Comparison of ENCODE assay signal across 1 cellular context in the genomic region with DNA sequence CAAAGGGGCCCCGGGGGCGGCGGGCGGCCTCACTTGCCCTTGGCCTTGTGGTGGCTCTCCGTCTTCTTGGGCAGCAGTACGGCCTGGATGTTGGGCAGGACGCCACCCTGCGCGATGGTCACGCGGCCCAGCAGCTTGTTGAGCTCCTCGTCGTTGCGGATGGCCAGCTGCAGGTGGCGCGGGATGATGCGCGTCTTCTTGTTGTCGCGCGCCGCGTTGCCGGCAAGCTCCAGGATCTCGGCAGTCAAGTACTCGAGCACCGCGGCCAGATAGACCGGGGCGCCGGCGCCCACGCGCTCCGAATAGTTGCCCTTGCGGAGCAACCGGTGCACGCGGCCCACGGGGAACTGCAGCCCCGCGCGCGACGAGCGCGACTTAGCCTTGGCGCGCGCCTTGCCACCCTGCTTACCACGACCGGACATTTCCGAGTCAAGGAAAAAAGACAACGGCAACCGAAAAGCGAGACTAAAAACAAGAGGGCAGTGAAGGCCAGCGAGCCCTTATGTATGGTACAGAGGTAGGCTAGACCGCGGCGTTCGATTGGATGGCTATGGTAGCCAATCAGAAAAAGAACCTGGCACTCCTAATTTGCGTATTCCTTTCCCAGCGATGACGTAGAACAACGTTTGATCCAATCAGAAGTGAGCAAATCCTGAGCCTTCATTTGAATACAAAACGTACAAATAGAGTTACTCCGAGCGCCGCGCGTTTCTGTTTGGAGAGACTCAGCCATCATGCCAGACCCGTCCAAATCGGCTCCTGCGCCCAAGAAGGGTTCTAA.
TF ChIP-seq lines count a peak whose summit lies in the region.

No MANE protein-coding gene starts in this region.

TF ChIP-seq in SK-N-SH, 30 proteins besides CTCF, POLR2A, EP300 and RAD21:
- no peak for TF ChIP-seq FOSL2 (IDR thresholded peaks at IDR 0.05; ENCODE audit: borderline replicate concordance, low read depth)
- TF ChIP-seq TAF1 (IDR thresholded peaks at IDR 0.05; ENCODE audit: borderline replicate concordance, low read depth, low read length) = peak; percentile 82
- no peak for TF ChIP-seq ELF1 (IDR thresholded peaks at IDR 0.05)
- TF ChIP-seq SIN3A (IDR thresholded peaks at IDR 0.05; ENCODE audit: borderline replicate concordance, low read depth, low read length) = no peak; the same call in 1 of the 2 replicates
- peak; percentile 82 for TF ChIP-seq CHD2 (IDR thresholded peaks at IDR 0.05; ENCODE audit: low read length, partially characterized antibody)
- 0 out of 2 replicates have a peak, but pooled peaks have one; percentile 12 for TF ChIP-seq RCOR1 (IDR thresholded peaks at IDR 0.05; ENCODE audit: low read length)
- TF ChIP-seq MAX (IDR thresholded peaks at IDR 0.05; ENCODE audit: low read depth) = peak; percentile 82
- no peak for TF ChIP-seq MEF2A (IDR thresholded peaks at IDR 0.05; ENCODE audit: borderline replicate concordance, low read depth)
- TF ChIP-seq TCF12 (IDR thresholded peaks at IDR 0.05) = no peak; the same call in 1 of the 2 replicates
- TF ChIP-seq POLR2AphosphoS5 (IDR thresholded peaks at IDR 0.05; ENCODE audit: low read depth, low read length) = peak; percentile 99
- TF ChIP-seq EZH2phosphoT487 (IDR thresholded peaks at IDR 0.05; ENCODE audit: borderline replicate concordance, low read depth) = no peak
- peak; percentile 42; the same call in 1 of the 2 replicates for TF ChIP-seq TEAD4 (IDR thresholded peaks at IDR 0.05; ENCODE audit: borderline replicate concordance, insufficient read depth)
- TF ChIP-seq, protein P1, sequence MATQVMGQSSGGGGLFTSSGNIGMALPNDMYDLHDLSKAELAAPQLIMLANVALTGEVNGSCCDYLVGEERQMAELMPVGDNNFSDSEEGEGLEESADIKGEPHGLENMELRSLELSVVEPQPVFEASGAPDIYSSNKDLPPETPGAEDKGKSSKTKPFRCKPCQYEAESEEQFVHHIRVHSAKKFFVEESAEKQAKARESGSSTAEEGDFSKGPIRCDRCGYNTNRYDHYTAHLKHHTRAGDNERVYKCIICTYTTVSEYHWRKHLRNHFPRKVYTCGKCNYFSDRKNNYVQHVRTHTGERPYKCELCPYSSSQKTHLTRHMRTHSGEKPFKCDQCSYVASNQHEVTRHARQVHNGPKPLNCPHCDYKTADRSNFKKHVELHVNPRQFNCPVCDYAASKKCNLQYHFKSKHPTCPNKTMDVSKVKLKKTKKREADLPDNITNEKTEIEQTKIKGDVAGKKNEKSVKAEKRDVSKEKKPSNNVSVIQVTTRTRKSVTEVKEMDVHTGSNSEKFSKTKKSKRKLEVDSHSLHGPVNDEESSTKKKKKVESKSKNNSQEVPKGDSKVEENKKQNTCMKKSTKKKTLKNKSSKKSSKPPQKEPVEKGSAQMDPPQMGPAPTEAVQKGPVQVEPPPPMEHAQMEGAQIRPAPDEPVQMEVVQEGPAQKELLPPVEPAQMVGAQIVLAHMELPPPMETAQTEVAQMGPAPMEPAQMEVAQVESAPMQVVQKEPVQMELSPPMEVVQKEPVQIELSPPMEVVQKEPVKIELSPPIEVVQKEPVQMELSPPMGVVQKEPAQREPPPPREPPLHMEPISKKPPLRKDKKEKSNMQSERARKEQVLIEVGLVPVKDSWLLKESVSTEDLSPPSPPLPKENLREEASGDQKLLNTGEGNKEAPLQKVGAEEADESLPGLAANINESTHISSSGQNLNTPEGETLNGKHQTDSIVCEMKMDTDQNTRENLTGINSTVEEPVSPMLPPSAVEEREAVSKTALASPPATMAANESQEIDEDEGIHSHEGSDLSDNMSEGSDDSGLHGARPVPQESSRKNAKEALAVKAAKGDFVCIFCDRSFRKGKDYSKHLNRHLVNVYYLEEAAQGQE (IDR thresholded peaks at IDR 0.05; ENCODE audit: low read depth, low read length) = no peak
- no peak; the same call in 1 of the 2 replicates for TF ChIP-seq USF2 (IDR thresholded peaks at IDR 0.05; ENCODE audit: borderline replicate concordance, low read depth, low read length)
- TF ChIP-seq, protein P2, sequence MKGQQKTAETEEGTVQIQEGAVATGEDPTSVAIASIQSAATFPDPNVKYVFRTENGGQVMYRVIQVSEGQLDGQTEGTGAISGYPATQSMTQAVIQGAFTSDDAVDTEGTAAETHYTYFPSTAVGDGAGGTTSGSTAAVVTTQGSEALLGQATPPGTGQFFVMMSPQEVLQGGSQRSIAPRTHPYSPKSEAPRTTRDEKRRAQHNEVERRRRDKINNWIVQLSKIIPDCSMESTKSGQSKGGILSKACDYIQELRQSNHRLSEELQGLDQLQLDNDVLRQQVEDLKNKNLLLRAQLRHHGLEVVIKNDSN (IDR thresholded peaks at IDR 0.05; ENCODE audit: borderline replicate concordance, low read depth) = peak; percentile 73; the same call in 1 of the 2 replicates
- TF ChIP-seq FOXJ3 (CRISPR knock-in tag; IDR thresholded peaks at IDR 0.05) = peak; percentile 63; the same call in 1 of the 2 replicates
- peak; percentile 79 for TF ChIP-seq MXI1 (IDR thresholded peaks at IDR 0.05; ENCODE audit: low read depth, low read length)
- TF ChIP-seq, protein P3, sequence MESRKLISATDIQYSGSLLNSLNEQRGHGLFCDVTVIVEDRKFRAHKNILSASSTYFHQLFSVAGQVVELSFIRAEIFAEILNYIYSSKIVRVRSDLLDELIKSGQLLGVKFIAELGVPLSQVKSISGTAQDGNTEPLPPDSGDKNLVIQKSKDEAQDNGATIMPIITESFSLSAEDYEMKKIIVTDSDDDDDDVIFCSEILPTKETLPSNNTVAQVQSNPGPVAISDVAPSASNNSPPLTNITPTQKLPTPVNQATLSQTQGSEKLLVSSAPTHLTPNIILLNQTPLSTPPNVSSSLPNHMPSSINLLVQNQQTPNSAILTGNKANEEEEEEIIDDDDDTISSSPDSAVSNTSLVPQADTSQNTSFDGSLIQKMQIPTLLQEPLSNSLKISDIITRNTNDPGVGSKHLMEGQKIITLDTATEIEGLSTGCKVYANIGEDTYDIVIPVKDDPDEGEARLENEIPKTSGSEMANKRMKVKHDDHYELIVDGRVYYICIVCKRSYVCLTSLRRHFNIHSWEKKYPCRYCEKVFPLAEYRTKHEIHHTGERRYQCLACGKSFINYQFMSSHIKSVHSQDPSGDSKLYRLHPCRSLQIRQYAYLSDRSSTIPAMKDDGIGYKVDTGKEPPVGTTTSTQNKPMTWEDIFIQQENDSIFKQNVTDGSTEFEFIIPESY (IDR thresholded peaks at IDR 0.05; ENCODE audit: borderline replicate concordance, low read depth) = 0 out of 2 replicates have a peak, but pooled peaks have one; percentile 37
- TF ChIP-seq RXRA (IDR thresholded peaks at IDR 0.05; ENCODE audit: borderline replicate concordance, low read depth) = no peak
- TF ChIP-seq IRF3 (IDR thresholded peaks at IDR 0.05; ENCODE audit: low read depth, low read length) = peak; percentile 63; the same call in 1 of the 2 replicates
- no peak for TF ChIP-seq NRF1 (IDR thresholded peaks at IDR 0.05; ENCODE audit: low read depth, low read length)
- no peak for TF ChIP-seq JUND (IDR thresholded peaks at IDR 0.05)
- peak; percentile 1 for TF ChIP-seq YY1 (IDR thresholded peaks at IDR 0.05; ENCODE audit: low read depth)
- TF ChIP-seq NFIC (IDR thresholded peaks at IDR 0.05; ENCODE audit: borderline replicate concordance) = 0 out of 2 replicates have a peak, but pooled peaks have one; percentile 7
- TF ChIP-seq GATA2 (CRISPR knock-in tag; IDR thresholded peaks at IDR 0.05) = no peak
- TF ChIP-seq RFX5 (IDR thresholded peaks at IDR 0.05; ENCODE audit: low read length) = peak; percentile 65; the same call in 1 of the 2 replicates
- TF ChIP-seq SMC3 (IDR thresholded peaks at IDR 0.05; ENCODE audit: low read depth, low read length) = no peak
- TF ChIP-seq FOXM1 (IDR thresholded peaks at IDR 0.05; ENCODE audit: low read depth) = 0 out of 2 replicates have a peak, but pooled peaks have one; percentile 28
- TF ChIP-seq GABPA (IDR thresholded peaks at IDR 0.05; ENCODE audit: low read depth) = no peak
- TF ChIP-seq, protein P4, sequence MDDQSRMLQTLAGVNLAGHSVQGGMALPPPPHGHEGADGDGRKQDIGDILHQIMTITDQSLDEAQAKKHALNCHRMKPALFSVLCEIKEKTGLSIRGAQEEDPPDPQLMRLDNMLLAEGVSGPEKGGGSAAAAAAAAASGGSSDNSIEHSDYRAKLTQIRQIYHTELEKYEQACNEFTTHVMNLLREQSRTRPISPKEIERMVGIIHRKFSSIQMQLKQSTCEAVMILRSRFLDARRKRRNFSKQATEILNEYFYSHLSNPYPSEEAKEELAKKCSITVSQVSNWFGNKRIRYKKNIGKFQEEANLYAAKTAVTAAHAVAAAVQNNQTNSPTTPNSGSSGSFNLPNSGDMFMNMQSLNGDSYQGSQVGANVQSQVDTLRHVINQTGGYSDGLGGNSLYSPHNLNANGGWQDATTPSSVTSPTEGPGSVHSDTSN (IDR thresholded peaks at IDR 0.05) = no peak
